Comparison of ENCODE assay signal across 16 cellular contexts in genomic region chr1:232675267-232675666, GRCh38.
"Had no signal": no experiment of that assay in that cellular context is flagged by ENCODE, and none has a peak within 500 bp of the region (broad histone marks: within the 10 kb centered on the region; RNA-seq: fewer than 3 reads in every experiment).

No MANE protein-coding gene starts in this region.

- H3K27ac Mint-ChIP-seq: activated CD4-positive, alpha-beta T cell treated with anti-CD3 and anti-CD28 coated beads, Interleukin-2, amount 10 ng/mL, durations not matched to agents 24 days and 14 days; activated CD8-positive, alpha-beta T cell treated with anti-CD3 and anti-CD28 coated beads, Interleukin-2, amount 10 ng/mL, durations not matched to agents 7 days and 5 days; activated naive CD4-positive, alpha-beta T cell treated with anti-CD3 and anti-CD28 coated beads, Interleukin-2, amount 50 U/mL, for 24 hours; nephron progenitor cell; stimulated activated memory B cell treated with anti-CD40 and anti-IgM and Interleukin-4, amounts not matched to agents 10 μg/mL and 1 μg/mL and 100 μg/mL, for 72 hours had no signal

- H3K4me1 ChIP-seq: adrenal gland, body of pancreas, tibial artery had no signal

- H3K4me1 Mint-ChIP-seq: activated CD4-positive, alpha-beta T cell treated with anti-CD3 and anti-CD28 coated beads, Interleukin-2, amount 10 ng/mL, durations not matched to agents 24 days and 14 days; activated naive CD4-positive, alpha-beta T cell treated with anti-CD3 and anti-CD28 coated beads, Interleukin-2, amount 50 U/mL, for 24 hours; stimulated activated memory B cell treated with anti-CD40 and anti-IgM and Interleukin-4, amounts not matched to agents 10 μg/mL and 1 μg/mL and 100 μg/mL, for 72 hours had no signal

- H3K36me3 ChIP-seq: adrenal gland, gastrocnemius medialis, tibial artery had no signal

- H3K27ac ChIP-seq: adrenal gland, body of pancreas, gastrocnemius medialis, tibial artery had no signal

- H3K36me3 Mint-ChIP-seq: activated naive CD4-positive, alpha-beta T cell treated with anti-CD3 and anti-CD28 coated beads, Interleukin-2, amount 50 U/mL, for 24 hours; stimulated activated memory B cell treated with anti-CD40 and anti-IgM and Interleukin-4, amounts not matched to agents 10 μg/mL and 1 μg/mL and 100 μg/mL, for 72 hours had no signal

- DNase-seq: activated CD4-positive, alpha-beta T cell treated with anti-CD3 and anti-CD28 coated beads, Interleukin-2, amount 10 ng/mL, durations not matched to agents 24 days and 14 days; activated CD4-positive, CD25-positive, alpha-beta regulatory T cell; activated CD8-positive, alpha-beta memory T cell treated with anti-CD3 and anti-CD28 coated beads, Interleukin-2, amount 50 U/mL, for 4 hours; activated CD8-positive, alpha-beta T cell treated with anti-CD3 and anti-CD28 coated beads, Interleukin-2, amount 10 ng/mL, durations not matched to agents 7 days and 5 days; activated effector memory CD4-positive, alpha-beta T cell treated with anti-CD3 and anti-CD28 coated beads, Interleukin-2, amount 50 U/mL, for 16 hours; activated T-cell treated with anti-CD3 and anti-CD28 coated beads, Interleukin-2, amount 50 U/mL, for 48 hours; adrenal gland; effector CD8-positive, alpha-beta T cell; gastrocnemius medialis; hippocampal formation; nephron progenitor cell; T-helper 2 cell; tibial artery had no signal

- H3K9me3 Mint-ChIP-seq: activated CD4-positive, alpha-beta T cell treated with anti-CD3 and anti-CD28 coated beads, Interleukin-2, amount 10 ng/mL, durations not matched to agents 24 days and 14 days; activated naive CD4-positive, alpha-beta T cell treated with anti-CD3 and anti-CD28 coated beads, Interleukin-2, amount 50 U/mL, for 24 hours; nephron progenitor cell; stimulated activated memory B cell treated with anti-CD40 and anti-IgM and Interleukin-4, amounts not matched to agents 10 μg/mL and 1 μg/mL and 100 μg/mL, for 72 hours had no signal

- H3K4me3 Mint-ChIP-seq: activated CD4-positive, alpha-beta T cell treated with anti-CD3 and anti-CD28 coated beads, Interleukin-2, amount 10 ng/mL, durations not matched to agents 24 days and 14 days; activated CD8-positive, alpha-beta T cell treated with anti-CD3 and anti-CD28 coated beads, Interleukin-2, amount 10 ng/mL, durations not matched to agents 7 days and 5 days; activated naive CD4-positive, alpha-beta T cell treated with anti-CD3 and anti-CD28 coated beads, Interleukin-2, amount 50 U/mL, for 24 hours; nephron progenitor cell; stimulated activated memory B cell treated with anti-CD40 and anti-IgM and Interleukin-4, amounts not matched to agents 10 μg/mL and 1 μg/mL and 100 μg/mL, for 72 hours had no signal

- H3K9me3 ChIP-seq: adrenal gland, body of pancreas, gastrocnemius medialis, tibial artery had no signal

- ATAC-seq: activated CD8-positive, alpha-beta T cell treated with anti-CD3 and anti-CD28 coated beads, Interleukin-2, amount 10 ng/mL, durations not matched to agents 7 days and 5 days; body of pancreas; gastrocnemius medialis; stimulated activated memory B cell treated with anti-CD40 and anti-IgM and Interleukin-4, amounts not matched to agents 10 μg/mL and 1 μg/mL and 100 μg/mL, for 72 hours had no signal

- H3K27me3 Mint-ChIP-seq: activated naive CD4-positive, alpha-beta T cell treated with anti-CD3 and anti-CD28 coated beads, Interleukin-2, amount 50 U/mL, for 24 hours had no signal

- H3K27me3 ChIP-seq: adrenal gland, body of pancreas, gastrocnemius medialis, tibial artery had no signal

- H3K4me3 ChIP-seq: adrenal gland, body of pancreas, gastrocnemius medialis, tibial artery had no signal
